Comparison of ENCODE assay signal across 11 cellular contexts in genomic region chr10:62077330-62078015, GRCh38.
DNase-seq lines count a peak whose midpoint lies in the region; ATAC-seq, FAIRE-seq and TF ChIP-seq lines count a peak whose summit lies in the region.
"Had no signal": no experiment of that assay in that cellular context is flagged by ENCODE, and none has a peak within 500 bp of the region (broad histone marks: within the 10 kb centered on the region; RNA-seq: fewer than 3 reads in every experiment).

No MANE protein-coding gene starts in this region.

- H3K4me3 ChIP-seq in tibial artery (no peak overlapping the region), foreskin fibroblast (ENCODE audit: low read depth in 1 of 2, low read length in 2 of 2) (no peak overlapping the region)

- peak overlapping the region; percentile 64 to 81 for H3K27ac ChIP-seq in tibial artery

- H3K4me1 ChIP-seq in tibial artery = peaks cover 4 to 99% (median 76%) of the 10 kb centered on the region in 4 donors

- POLR2A ChIA-PET in activated CD8-positive, alpha-beta T cell treated with anti-CD3 and anti-CD28 coated beads for 36 hours (lab: Charles Lee) = no interaction called here

- intact Hi-C loops in activated CD8-positive, alpha-beta T cell treated with anti-CD3 and anti-CD28 coated beads for 36 hours (cut with micrococcal nuclease) = no loop called here
- intact Hi-C loops in tibial artery (cut with DNase I; ENCODE audit: low total_unique reads) = no loop called here

- no peaks in the 10 kb centered on the region for H3K27me3 Mint-ChIP-seq in activated T-cell treated with anti-CD3 and anti-CD28 coated beads, Interleukin-2, amount 50 U/mL, for 72 hours (ENCODE audit: low read depth)
- no peaks in the 10 kb centered on the region for H3K27me3 Mint-ChIP-seq in activated CD8-positive, alpha-beta T cell treated with anti-CD3 and anti-CD28 coated beads for 36 hours
- no peaks in the 10 kb centered on the region for H3K27me3 Mint-ChIP-seq in mesothelial cell of epicardium (ENCODE audit: low read depth)

- H3K36me3 Mint-ChIP-seq in activated T-cell treated with anti-CD3 and anti-CD28 coated beads, Interleukin-2, amount 50 U/mL, for 72 hours (ENCODE audit: insufficient read depth in 2 of 2) = peaks cover 30 to 64% of the 10 kb centered on the region in 2 donors
- H3K36me3 Mint-ChIP-seq in activated CD8-positive, alpha-beta T cell treated with anti-CD3 and anti-CD28 coated beads for 36 hours (ENCODE audit: low read depth) = peaks cover 71% of the 10 kb centered on the region
- H3K36me3 Mint-ChIP-seq in mesothelial cell of epicardium = peaks cover 22% of the 10 kb centered on the region

- TF ChIP-seq CTCF in activated CD8-positive, alpha-beta T cell treated with anti-CD3 and anti-CD28 coated beads for 36 hours (IDR thresholded peaks at IDR 0.05) = no peak
- no peak for TF ChIP-seq CTCF in mesothelial cell of epicardium (IDR thresholded peaks at IDR 0.05; ENCODE audit: unreplicated experiment)
- TF ChIP-seq CTCF in tibial artery (IDR thresholded peaks at IDR 0.05) = no peak
- TF ChIP-seq CTCF in foreskin fibroblast (IDR thresholded peaks at IDR 0.05; ENCODE audit: low read depth, low read length) = no peak

- H3K27ac Mint-ChIP-seq in activated T-cell treated with anti-CD3 and anti-CD28 coated beads, Interleukin-2, amount 50 U/mL, for 72 hours = peak overlapping the region; percentile 89
- H3K27ac Mint-ChIP-seq in activated CD8-positive, alpha-beta T cell treated with anti-CD3 and anti-CD28 coated beads for 36 hours = peak overlapping the region; percentile 35
- peak overlapping the region; percentile 97 for H3K27ac Mint-ChIP-seq in mesothelial cell of epicardium

- no peaks in the 10 kb centered on the region for H3K27me3 ChIP-seq in tibial artery

- H3K4me1 Mint-ChIP-seq in activated T-cell treated with anti-CD3 and anti-CD28 coated beads, Interleukin-2, amount 50 U/mL, for 72 hours (ENCODE audit: low read depth) = peaks cover 82% of the 10 kb centered on the region
- H3K4me1 Mint-ChIP-seq in activated CD8-positive, alpha-beta T cell treated with anti-CD3 and anti-CD28 coated beads for 36 hours (ENCODE audit: low read depth) = peaks cover 61% of the 10 kb centered on the region
- H3K4me1 Mint-ChIP-seq in mesothelial cell of epicardium = peaks cover 74% of the 10 kb centered on the region

- peak overlapping the region in 1 of 2 donors; percentile 66 for H3K4me3 Mint-ChIP-seq in activated T-cell treated with anti-CD3 and anti-CD28 coated beads, Interleukin-2, amount 50 U/mL, for 72 hours
- H3K4me3 Mint-ChIP-seq in activated CD8-positive, alpha-beta T cell treated with anti-CD3 and anti-CD28 coated beads for 36 hours = no peak overlapping the region
- H3K4me3 Mint-ChIP-seq in mesothelial cell of epicardium = no peak overlapping the region

- DNase-seq in activated T-cell treated with anti-CD3 and anti-CD28 coated beads, Interleukin-2, amount 50 U/mL, for 72 hours = no peak
- no peak for DNase-seq in activated T-cell treated with anti-CD3 and anti-CD28 coated beads, Interleukin-2, amount 50 U/mL, for 48 hours
- no peak for DNase-seq in activated CD8-positive, alpha-beta T cell treated with anti-CD3 and anti-CD28 coated beads for 36 hours
- DNase-seq in mesothelial cell of epicardium (ENCODE audit: low spot score in 2 of 2, unreplicated experiment in 2 of 2) = no peak
- no peak for DNase-seq in tibial artery
- no peak for DNase-seq in foreskin fibroblast
- no peak for DNase-seq in urothelium cell line (ENCODE audit: low spot score)
- DNase-seq: activated T-cell treated with anti-CD3 and anti-CD28 coated beads for 4 hours, NCI-H510A treated with DMSO at 0.1 percent for 48 hours had no signal

- CTCF ChIA-PET in activated CD8-positive, alpha-beta T cell treated with anti-CD3 and anti-CD28 coated beads for 36 hours (lab: Charles Lee) = interaction anchor here (1.7 kb wide), 1 partner anchor 38 kb away, joined by 6 read pairs; no protein-coding TSS in a partner anchor

- H3K9me3 Mint-ChIP-seq in activated T-cell treated with anti-CD3 and anti-CD28 coated beads, Interleukin-2, amount 50 U/mL, for 72 hours = peaks cover 0 to 4% of the 10 kb centered on the region in 2 donors
- H3K9me3 Mint-ChIP-seq in activated CD8-positive, alpha-beta T cell treated with anti-CD3 and anti-CD28 coated beads for 36 hours = peaks cover 1% of the 10 kb centered on the region
- no peaks in the 10 kb centered on the region for H3K9me3 Mint-ChIP-seq in mesothelial cell of epicardium

- FAIRE-seq in urothelium cell line (lab: Jason Lieb, UNC) = no peak
- FAIRE-seq: G401.6 had no signal

- H3K9me3 ChIP-seq in tibial artery = no peaks in the 10 kb centered on the region

- ATAC-seq in activated T-cell treated with anti-CD3 and anti-CD28 coated beads, Interleukin-2, amount 50 U/mL, for 72 hours (replicated peaks in 1 of 2) = no peak
- ATAC-seq in activated CD8-positive, alpha-beta T cell treated with anti-CD3 and anti-CD28 coated beads for 36 hours = no peak
- ATAC-seq in HG03469 (IDR thresholded peaks at IDR 0.05; ENCODE audit: unreplicated experiment) = no peak

- peaks cover 5 to 52% (median 41%) of the 10 kb centered on the region in 3 donors for H3K36me3 ChIP-seq in tibial artery

Comparison
In these comparisons a context has a peak if more than half of its experiments do, and no peak if none do; other contexts are left out.
1. H3K27ac Mint-ChIP-seq: peak in every context shown above with its lines; median percentile 97 in mesothelial cell of epicardium; 89 in activated T-cell treated with anti-CD3 and anti-CD28 coated beads, Interleukin-2, amount 50 U/mL, for 72 hours; 35 in activated CD8-positive, alpha-beta T cell treated with anti-CD3 and anti-CD28 coated beads for 36 hours.